Comparison of ENCODE assay signal across 9 cellular contexts in genomic region chr1:19398309-19398760, GRCh38.
DNase-seq lines count a peak whose midpoint lies in the region; ATAC-seq and TF ChIP-seq lines count a peak whose summit lies in the region.
"Had no signal": no experiment of that assay in that cellular context is flagged by ENCODE, and none has a peak within 500 bp of the region (broad histone marks: within the 10 kb centered on the region; RNA-seq: fewer than 3 reads in every experiment).

No MANE protein-coding gene starts in this region.

- H3K4me3 ChIP-seq in thoracic aorta, result no peak overlapping the region

- no peaks in the 10 kb centered on the region for H3K9me3 Mint-ChIP-seq in activated CD4-positive, alpha-beta memory T cell treated with anti-CD3 and anti-CD28 coated beads for 36 hours
- H3K9me3 Mint-ChIP-seq in activated CD4-positive, alpha-beta memory T cell treated with anti-CD3 and anti-CD28 coated beads, Interleukin-2, amount 10 ng/mL, durations not matched to agents 7 days and 5 days, result no peaks in the 10 kb centered on the region
- H3K9me3 Mint-ChIP-seq in activated T-cell treated with anti-CD3 and anti-CD28 coated beads, Interleukin-2, amount 50 U/mL, for 72 hours, result no peaks in the 10 kb centered on the region
- H3K9me3 Mint-ChIP-seq in stimulated activated memory B cell treated with anti-CD40 and anti-IgM and Interleukin-4, amounts not matched to agents 10 μg/mL and 1 μg/mL and 100 μg/mL, for 72 hours, result no peaks in the 10 kb centered on the region

- peak overlapping the region; percentile 81 to 87 for H3K27ac ChIP-seq in thoracic aorta

- CTCF ChIA-PET in activated CD4-positive, alpha-beta memory T cell treated with anti-CD3 and anti-CD28 coated beads for 36 hours (lab: Charles Lee), result interaction anchor here (1.3 to 1.4 kb wide), 2 partner anchors 7 to 14 kb away, joined by 3 to 10 read pairs; no protein-coding TSS in a partner anchor
- CTCF ChIA-PET in activated CD4-positive, alpha-beta memory T cell treated with anti-CD3 and anti-CD28 coated beads, Interleukin-2, amount 10 ng/mL, durations not matched to agents 7 days and 5 days (lab: Charles Lee), result interaction anchor here (1.4 kb wide), 1 partner anchor 184 kb away, joined by 3 read pairs; no protein-coding TSS in a partner anchor

- no peaks in the 10 kb centered on the region for H3K27me3 Mint-ChIP-seq in activated CD4-positive, alpha-beta memory T cell treated with anti-CD3 and anti-CD28 coated beads for 36 hours
- no peaks in the 10 kb centered on the region for H3K27me3 Mint-ChIP-seq in activated CD4-positive, alpha-beta memory T cell treated with anti-CD3 and anti-CD28 coated beads, Interleukin-2, amount 10 ng/mL, durations not matched to agents 7 days and 5 days
- no peaks in the 10 kb centered on the region for H3K27me3 Mint-ChIP-seq in activated T-cell treated with anti-CD3 and anti-CD28 coated beads, Interleukin-2, amount 50 U/mL, for 72 hours (ENCODE audit: low read depth)
- H3K27me3 Mint-ChIP-seq in stimulated activated memory B cell treated with anti-CD40 and anti-IgM and Interleukin-4, amounts not matched to agents 10 μg/mL and 1 μg/mL and 100 μg/mL, for 72 hours, result no peaks in the 10 kb centered on the region

- H3K4me1 Mint-ChIP-seq in activated CD4-positive, alpha-beta memory T cell treated with anti-CD3 and anti-CD28 coated beads for 36 hours (ENCODE audit: low read depth), result peaks cover 77% of the 10 kb centered on the region
- peaks cover 43% of the 10 kb centered on the region for H3K4me1 Mint-ChIP-seq in activated CD4-positive, alpha-beta memory T cell treated with anti-CD3 and anti-CD28 coated beads, Interleukin-2, amount 10 ng/mL, durations not matched to agents 7 days and 5 days
- peaks cover 83% of the 10 kb centered on the region for H3K4me1 Mint-ChIP-seq in activated T-cell treated with anti-CD3 and anti-CD28 coated beads, Interleukin-2, amount 50 U/mL, for 72 hours (ENCODE audit: low read depth)
- H3K4me1 Mint-ChIP-seq in stimulated activated memory B cell treated with anti-CD40 and anti-IgM and Interleukin-4, amounts not matched to agents 10 μg/mL and 1 μg/mL and 100 μg/mL, for 72 hours, result peaks cover 67% of the 10 kb centered on the region

- no peak overlapping the region for H3K4me3 Mint-ChIP-seq in activated CD4-positive, alpha-beta memory T cell treated with anti-CD3 and anti-CD28 coated beads for 36 hours
- H3K4me3 Mint-ChIP-seq in activated CD4-positive, alpha-beta memory T cell treated with anti-CD3 and anti-CD28 coated beads, Interleukin-2, amount 10 ng/mL, durations not matched to agents 7 days and 5 days, result no peak overlapping the region
- H3K4me3 Mint-ChIP-seq in activated T-cell treated with anti-CD3 and anti-CD28 coated beads, Interleukin-2, amount 50 U/mL, for 72 hours, result peak overlapping the region in 1 of 2 donors; percentile 37
- H3K4me3 Mint-ChIP-seq in stimulated activated memory B cell treated with anti-CD40 and anti-IgM and Interleukin-4, amounts not matched to agents 10 μg/mL and 1 μg/mL and 100 μg/mL, for 72 hours, result no peak overlapping the region

- peaks cover 6% of the 10 kb centered on the region for H3K36me3 Mint-ChIP-seq in activated CD4-positive, alpha-beta memory T cell treated with anti-CD3 and anti-CD28 coated beads for 36 hours
- H3K36me3 Mint-ChIP-seq in activated CD4-positive, alpha-beta memory T cell treated with anti-CD3 and anti-CD28 coated beads, Interleukin-2, amount 10 ng/mL, durations not matched to agents 7 days and 5 days (ENCODE audit: low read depth), result peaks cover 32% of the 10 kb centered on the region
- H3K36me3 Mint-ChIP-seq in activated T-cell treated with anti-CD3 and anti-CD28 coated beads, Interleukin-2, amount 50 U/mL, for 72 hours (ENCODE audit: insufficient read depth in 2 of 2), result peaks cover 4 to 6% of the 10 kb centered on the region in 2 donors
- H3K36me3 Mint-ChIP-seq in stimulated activated memory B cell treated with anti-CD40 and anti-IgM and Interleukin-4, amounts not matched to agents 10 μg/mL and 1 μg/mL and 100 μg/mL, for 72 hours, result peaks cover 31% of the 10 kb centered on the region

- H3K27me3 ChIP-seq in thoracic aorta (replicated peaks; ENCODE audit: insufficient read depth), result no peaks in the 10 kb centered on the region

- peak overlapping the region; percentile 64 for H3K27ac Mint-ChIP-seq in activated CD4-positive, alpha-beta memory T cell treated with anti-CD3 and anti-CD28 coated beads for 36 hours
- no peak overlapping the region for H3K27ac Mint-ChIP-seq in activated CD4-positive, alpha-beta memory T cell treated with anti-CD3 and anti-CD28 coated beads, Interleukin-2, amount 10 ng/mL, durations not matched to agents 7 days and 5 days
- peak overlapping the region; percentile 75 for H3K27ac Mint-ChIP-seq in activated T-cell treated with anti-CD3 and anti-CD28 coated beads, Interleukin-2, amount 50 U/mL, for 72 hours
- no peak overlapping the region for H3K27ac Mint-ChIP-seq in stimulated activated memory B cell treated with anti-CD40 and anti-IgM and Interleukin-4, amounts not matched to agents 10 μg/mL and 1 μg/mL and 100 μg/mL, for 72 hours

- no peaks in the 10 kb centered on the region for H3K36me3 ChIP-seq in thoracic aorta

- POLR2A ChIA-PET in activated CD4-positive, alpha-beta memory T cell treated with anti-CD3 and anti-CD28 coated beads for 36 hours (lab: Charles Lee), result interaction anchor here (0.6 to 1.1 kb wide), 3 partner anchors 62 to 197 kb away, joined by 3 read pairs; no protein-coding TSS in a partner anchor
- POLR2A ChIA-PET in activated CD4-positive, alpha-beta memory T cell treated with anti-CD3 and anti-CD28 coated beads, Interleukin-2, amount 10 ng/mL, durations not matched to agents 7 days and 5 days (lab: Charles Lee), result no interaction called here

- H3K9me3 ChIP-seq in thoracic aorta, result no peaks in the 10 kb centered on the region

- TF ChIP-seq CTCF in thoracic aorta (IDR thresholded peaks at IDR 0.05), result peak; percentile 61

- intact Hi-C loops in activated CD4-positive, alpha-beta memory T cell treated with anti-CD3 and anti-CD28 coated beads for 36 hours (cut with micrococcal nuclease), result no loop called here

- DNase-seq in activated CD4-positive, alpha-beta memory T cell treated with anti-CD3 and anti-CD28 coated beads for 36 hours, result peak; percentile 63
- DNase-seq in activated CD4-positive, alpha-beta memory T cell treated with anti-CD3 and anti-CD28 coated beads, Interleukin-2, amount 10 ng/mL, durations not matched to agents 7 days and 5 days, result no peak
- peak; percentile 16 to 42 for DNase-seq in activated T-cell treated with anti-CD3 and anti-CD28 coated beads, Interleukin-2, amount 50 U/mL, for 72 hours
- DNase-seq in iris pigment epithelial cell (ENCODE audit: low read depth) (peak; percentile 100), thoracic aorta (ENCODE audit: low spot score) (peak; percentile 74), NCI-H2171 (lab: John Stamatoyannopoulos, UW) (no peak)
- no peak for DNase-seq in effector CD4-positive, alpha-beta T cell
- DNase-seq: AML-193 had no signal

- ATAC-seq in activated T-cell treated with anti-CD3 and anti-CD28 coated beads, Interleukin-2, amount 50 U/mL, for 72 hours (replicated peaks in 1 of 2), result peak; percentile 62 to 83
- peak; percentile 16 for ATAC-seq in thoracic aorta (ENCODE audit: insufficient number of reproducible peaks, low FRiP score, low read depth)
- ATAC-seq in stimulated activated memory B cell treated with anti-CD40 and anti-IgM and Interleukin-4, amounts not matched to agents 10 μg/mL and 1 μg/mL and 100 μg/mL, for 72 hours, result no peak

- H3K4me1 ChIP-seq in thoracic aorta (ENCODE audit: control insufficient read depth in 1 of 2, low read depth in 2 of 2), result peaks cover 57 to 89% of the 10 kb centered on the region in 2 donors

Comparison
In these comparisons a context has a peak if more than half of its experiments do, and no peak if none do; other contexts are left out.
1. DNase-seq: peak in activated CD4-positive, alpha-beta memory T cell treated with anti-CD3 and anti-CD28 coated beads for 36 hours (single experiment), activated T-cell treated with anti-CD3 and anti-CD28 coated beads, Interleukin-2, amount 50 U/mL, for 72 hours (2 of 2), iris pigment epithelial cell (single experiment) and thoracic aorta (single experiment); none in activated CD4-positive, alpha-beta memory T cell treated with anti-CD3 and anti-CD28 coated beads, Interleukin-2, amount 10 ng/mL, durations not matched to agents 7 days and 5 days (single experiment), NCI-H2171 (single experiment) and effector CD4-positive, alpha-beta T cell (single experiment).
2. H3K27ac Mint-ChIP-seq: peak in activated CD4-positive, alpha-beta memory T cell treated with anti-CD3 and anti-CD28 coated beads for 36 hours (single experiment) and activated T-cell treated with anti-CD3 and anti-CD28 coated beads, Interleukin-2, amount 50 U/mL, for 72 hours (single experiment); none in activated CD4-positive, alpha-beta memory T cell treated with anti-CD3 and anti-CD28 coated beads, Interleukin-2, amount 10 ng/mL, durations not matched to agents 7 days and 5 days (single experiment) and stimulated activated memory B cell treated with anti-CD40 and anti-IgM and Interleukin-4, amounts not matched to agents 10 μg/mL and 1 μg/mL and 100 μg/mL, for 72 hours (single experiment).